26 cellular contexts compared by ENCODE assay signal in genomic region chr10:124375691-124376090, GRCh38.
"Had no signal": no experiment of that assay in that cellular context is flagged by ENCODE, and none has a peak within 500 bp of the region (broad histone marks: within the 10 kb centered on the region; RNA-seq: fewer than 3 reads in every experiment).

No MANE protein-coding gene starts in this region.

- H3K4me1 ChIP-seq: gastrocnemius medialis, heart right ventricle, left lung, lower lobe of right lung had no signal

- H3K36me3 ChIP-seq: esophagus squamous epithelium, gastrocnemius medialis, heart right ventricle, left lung, lower lobe of right lung had no signal

- H3K4me3 Mint-ChIP-seq: mesothelial cell of epicardium had no signal

- H3K27ac Mint-ChIP-seq: mesothelial cell of epicardium had no signal

- H3K9me3 ChIP-seq: esophagus squamous epithelium, gastrocnemius medialis, heart right ventricle, left lung, lower lobe of right lung, mucosa of descending colon had no signal

- ATAC-seq: esophagus mucosa, gastrocnemius medialis, heart right ventricle, left cardiac atrium, left lung, left ventricle myocardium superior, lower lobe of right lung, mucosa of descending colon had no signal

- H3K4me3 ChIP-seq: coronary artery, dorsolateral prefrontal cortex, esophagus squamous epithelium, gastrocnemius medialis, heart right ventricle, left lung, lower lobe of right lung, mucosa of descending colon had no signal

- FAIRE-seq: colon, endometrium, islet of Langerhans, keratinocyte had no signal

- DNase-seq: dermis blood vessel endothelial cell; effector CD4-positive, alpha-beta T cell; effector memory CD4-positive, alpha-beta T cell; erythroblast; esophagus squamous epithelium; foreskin fibroblast; foreskin melanocyte; gastrocnemius medialis; glutamatergic neuron; heart right ventricle; hippocampal formation; left cardiac atrium; left lung; left ventricle myocardium superior; lower lobe of right lung; mesenchymal stem cell; mucosa of descending colon had no signal

- H3K27ac ChIP-seq: coronary artery, dorsolateral prefrontal cortex, epithelial cell of prostate, esophagus squamous epithelium, gastrocnemius medialis, heart right ventricle, left lung, lower lobe of right lung had no signal

- H3K36me3 Mint-ChIP-seq: mesothelial cell of epicardium had no signal
